13 cellular contexts compared by ENCODE assay signal in genomic region chr20:1370548-1371110, GRCh38. TPM values are rescaled to one million over a fixed set of nuclear protein-coding genes. Genes with fewer than 3 reads are reported as not detected.
DNase-seq lines count a peak whose midpoint lies in the region; ATAC-seq and TF ChIP-seq lines count a peak whose summit lies in the region.
"Had no signal": no experiment of that assay in that cellular context is flagged by ENCODE, and none has a peak within 500 bp of the region (broad histone marks: within the 10 kb centered on the region; RNA-seq: fewer than 3 reads in every experiment).

No MANE protein-coding gene starts in this region.

- H3K36me3 Mint-ChIP-seq in CD4-positive, alpha-beta T cell (ENCODE audit: low read depth), result peaks cover 88% of the 10 kb centered on the region
- peaks cover 72% of the 10 kb centered on the region for H3K36me3 Mint-ChIP-seq in activated CD8-positive, alpha-beta T cell treated with anti-CD3 and anti-CD28 coated beads for 36 hours (ENCODE audit: low read depth)

- intact Hi-C loops in CD4-positive, alpha-beta T cell (cut with DNase I, micrococcal nuclease), result no loop called here
- intact Hi-C loops in activated CD8-positive, alpha-beta T cell treated with anti-CD3 and anti-CD28 coated beads for 36 hours (cut with micrococcal nuclease), result no loop called here

- H3K27me3 ChIP-seq in CD4-positive, alpha-beta T cell (ENCODE audit: control insufficient read depth, insufficient read depth, low read length), result no peaks in the 10 kb centered on the region
- H3K27me3 ChIP-seq in gastroesophageal sphincter, result no peaks in the 10 kb centered on the region

- H3K4me3 Mint-ChIP-seq in CD4-positive, alpha-beta T cell, result no peak overlapping the region
- no peak overlapping the region for H3K4me3 Mint-ChIP-seq in activated CD8-positive, alpha-beta T cell treated with anti-CD3 and anti-CD28 coated beads for 36 hours
- H3K4me3 Mint-ChIP-seq: central memory CD8-positive, alpha-beta T cell; mesothelial cell of epicardium had no signal

- peak overlapping the region; percentile 20 for H3K27ac Mint-ChIP-seq in CD4-positive, alpha-beta T cell
- H3K27ac Mint-ChIP-seq in activated CD8-positive, alpha-beta T cell treated with anti-CD3 and anti-CD28 coated beads for 36 hours, result peak overlapping the region; percentile 70
- H3K27ac Mint-ChIP-seq: mesothelial cell of epicardium had no signal

- TF ChIP-seq EP300 in gastroesophageal sphincter (IDR thresholded peaks at IDR 0.05), result no peak

- no peak for ATAC-seq in CD4-positive, alpha-beta T cell (ENCODE audit: poor library complexity)
- ATAC-seq in activated CD8-positive, alpha-beta T cell treated with anti-CD3 and anti-CD28 coated beads for 36 hours, result no peak
- peak; percentile 78 for ATAC-seq in gastroesophageal sphincter

- no peak for TF ChIP-seq POLR2A in gastroesophageal sphincter (IDR thresholded peaks at IDR 0.05)

- WGBS in gastroesophageal sphincter (ENCODE audit: low coverage in 1 of 2), 2 donors, result 10 to 30% methylated on average over 2 of the region's 2 CpGs

- no peak overlapping the region for H3K27ac ChIP-seq in CD4-positive, alpha-beta T cell (ENCODE audit: low read depth, low read length)
- H3K27ac ChIP-seq in gastroesophageal sphincter, result peak overlapping the region in 3 of 4 donors; percentile 56 to 75 (median 68)

- H3K4me1 Mint-ChIP-seq in CD4-positive, alpha-beta T cell (ENCODE audit: low read depth), result peaks cover 41% of the 10 kb centered on the region
- peaks cover 48% of the 10 kb centered on the region for H3K4me1 Mint-ChIP-seq in activated CD8-positive, alpha-beta T cell treated with anti-CD3 and anti-CD28 coated beads for 36 hours (ENCODE audit: low read depth)

- TF ChIP-seq CTCF in CD4-positive, alpha-beta T cell (IDR thresholded peaks at IDR 0.05), result no peak
- TF ChIP-seq CTCF in activated CD8-positive, alpha-beta T cell treated with anti-CD3 and anti-CD28 coated beads for 36 hours (IDR thresholded peaks at IDR 0.05), result no peak
- TF ChIP-seq CTCF in gastroesophageal sphincter (IDR thresholded peaks at IDR 0.05), result no peak

- in situ Hi-C loops in KBM-7 (cut with MboI; ENCODE audit: low pct_unique_long_range_greater_than_20kb, low sequenced_read_pairs), result no loop called here

- peaks cover 0 to 58% of the 10 kb centered on the region in 2 donors for H3K36me3 ChIP-seq in gastroesophageal sphincter

- CTCF ChIA-PET in CD4-positive, alpha-beta T cell (lab: Charles Lee), result interaction anchor here (1.2 kb wide), 1 partner anchor 8 kb away, joined by 4 read pairs; no protein-coding TSS in a partner anchor
- CTCF ChIA-PET in activated CD8-positive, alpha-beta T cell treated with anti-CD3 and anti-CD28 coated beads for 36 hours (lab: Charles Lee), result interaction anchor here (1.0 kb wide), 1 partner anchor 10 kb away, joined by 3 read pairs; no protein-coding TSS in a partner anchor

- POLR2A ChIA-PET in CD4-positive, alpha-beta T cell (lab: Charles Lee), result no interaction called here
- POLR2A ChIA-PET in activated CD8-positive, alpha-beta T cell treated with anti-CD3 and anti-CD28 coated beads for 36 hours (lab: Charles Lee), result interaction anchor here (0.8 to 2.2 kb wide), 4 partner anchors 9 to 42 kb away, joined by 3 to 8 read pairs (median 4); partner anchors contain the start of gene SDCBP2

- H3K9me3 ChIP-seq in CD4-positive, alpha-beta T cell (ENCODE audit: control insufficient read depth, low read length), result no peaks in the 10 kb centered on the region
- H3K9me3 ChIP-seq in gastroesophageal sphincter, result no peaks in the 10 kb centered on the region

- H3K9me3 Mint-ChIP-seq in CD4-positive, alpha-beta T cell, result no peaks in the 10 kb centered on the region
- H3K9me3 Mint-ChIP-seq in activated CD8-positive, alpha-beta T cell treated with anti-CD3 and anti-CD28 coated beads for 36 hours, result no peaks in the 10 kb centered on the region
- H3K9me3 Mint-ChIP-seq: central memory CD8-positive, alpha-beta T cell had no signal

- peaks cover 10 to 64% (median 24%) of the 10 kb centered on the region in 3 donors for H3K4me1 ChIP-seq in gastroesophageal sphincter

- no peaks in the 10 kb centered on the region for H3K27me3 Mint-ChIP-seq in CD4-positive, alpha-beta T cell
- no peaks in the 10 kb centered on the region for H3K27me3 Mint-ChIP-seq in activated CD8-positive, alpha-beta T cell treated with anti-CD3 and anti-CD28 coated beads for 36 hours
- H3K27me3 Mint-ChIP-seq: central memory CD8-positive, alpha-beta T cell had no signal

- no peak for DNase-seq in CD4-positive, alpha-beta T cell
- no peak for DNase-seq in activated CD8-positive, alpha-beta T cell treated with anti-CD3 and anti-CD28 coated beads for 36 hours
- DNase-seq in skeletal muscle cell (ENCODE audit: low read depth), result peak; percentile 36
- DNase-seq in KG1 (lab: John Stamatoyannopoulos, UW), result no peak
- no peak for DNase-seq in KBM-7
- DNase-seq in stimulated activated CD4-positive, alpha-beta T cell treated with anti-CD3 and anti-CD28 coated beads, Interleukin-12 subunit alpha, Interleukin-12 subunit beta, amount 100 ng/mL, for 4 hours, result no peak
- no peak for DNase-seq in NOMO-1 treated with dmso at 0.1 percent for 144 hours (lab: John Stamatoyannopoulos, UW; ENCODE audit: unreplicated experiment)
- DNase-seq: hippocampal formation; stimulated activated naive CD4-positive, alpha-beta T cell; T1000 had no signal

- H3K4me3 ChIP-seq in gastroesophageal sphincter (no peak overlapping the region), skeletal muscle cell (ENCODE audit: low read depth, low read length) (no peak overlapping the region)

RNA-seq across cellular contexts. Expression of gene FKBP1A, which starts 22.2 kb away (rescaled TPM):
- total RNA-seq in CD4-positive, alpha-beta T cell, result 10 to 100 TPM; 43.3 to 45.4 TPM
- 100 to 1,000 TPM; 259 to 282 TPM for total RNA-seq in activated CD8-positive, alpha-beta T cell treated with anti-CD3 and anti-CD28 coated beads for 36 hours
- 100 to 1,000 TPM in 1 of 4 donors, 10 to 100 TPM in 3; 78.6 to 116 (median 86.8) TPM for total RNA-seq in gastroesophageal sphincter

RNA-seq across cellular contexts. Expression of gene SDCBP2, which starts 41.7 kb away (rescaled TPM):
- 1 to 10 TPM; 1.2 to 1.3 TPM for total RNA-seq in CD4-positive, alpha-beta T cell
- total RNA-seq in activated CD8-positive, alpha-beta T cell treated with anti-CD3 and anti-CD28 coated beads for 36 hours, result 1 to 10 TPM; 3.0 to 3.7 TPM
- total RNA-seq in gastroesophageal sphincter, result 10 to 100 TPM in 1 of 4 donors, 1 to 10 TPM in 3; 1.6 to 17.5 (median 3.5) TPM
